2 cellular contexts compared by ENCODE assay signal in genomic region chr13:108624108-108624507, GRCh38.
TF ChIP-seq lines count a peak whose summit lies in the region.

No MANE protein-coding gene starts in this region.

TF ChIP-seq in HepG2, 621 proteins besides CTCF, POLR2A, EP300 and RAD21:
- TF ChIP-seq HOXD1 (CRISPR knock-in tag; IDR thresholded peaks at IDR 0.05), result no peak
- no peak for TF ChIP-seq ZBTB49 (CRISPR knock-in tag; IDR thresholded peaks at IDR 0.05; ENCODE audit: borderline replicate concordance)
- TF ChIP-seq ATF7-NPFF (CRISPR knock-in tag; IDR thresholded peaks at IDR 0.05; ENCODE audit: low read depth), result no peak
- TF ChIP-seq TCF7 (IDR thresholded peaks at IDR 0.05; ENCODE audit: low read depth), result no peak
- TF ChIP-seq MAFK (conservative IDR thresholded peaks at IDR 0.05 in 1 of 2, IDR thresholded peaks at IDR 0.05 in 1 of 2; ENCODE audit: low read length in 2 of 2), result peak; percentile 65 to 86; a peak in 3 of 4 replicates
- peak; percentile 79 for TF ChIP-seq MAFF (IDR thresholded peaks at IDR 0.05; ENCODE audit: low read depth, low read length)
- TF ChIP-seq TRAFD1 (CRISPR knock-in tag; IDR thresholded peaks at IDR 0.05; ENCODE audit: borderline replicate concordance), result no peak
- no peak for TF ChIP-seq SP4 (CRISPR knock-in tag; IDR thresholded peaks at IDR 0.05)

TF ChIP-seq in K562, 482 proteins besides CTCF, POLR2A, EP300 and RAD21:
- TF ChIP-seq MECOM (CRISPR knock-in tag; IDR thresholded peaks at IDR 0.05), result no peak
- peak; percentile 43; the same call in 1 of the 2 replicates for TF ChIP-seq ZNF316 (IDR thresholded peaks at IDR 0.05)
- TF ChIP-seq MTA3 (IDR thresholded peaks at IDR 0.05; ENCODE audit: borderline replicate concordance), result no peak
- no peak for TF ChIP-seq SP1 (CRISPR knock-in tag; IDR thresholded peaks at IDR 0.05)
- no peak for TF ChIP-seq SREBF2 (CRISPR knock-in tag; IDR thresholded peaks at IDR 0.05)
- TF ChIP-seq MAFF (IDR thresholded peaks at IDR 0.05; ENCODE audit: low read length), result peak; percentile 31; the same call in 1 of the 2 replicates
- TF ChIP-seq ZBTB17 (CRISPR knock-in tag; IDR thresholded peaks at IDR 0.05), result no peak
TF ChIP-seq in K562: peak in this region for 2.
